ENCODE assay signal across 28 cellular contexts in the genomic region with DNA sequence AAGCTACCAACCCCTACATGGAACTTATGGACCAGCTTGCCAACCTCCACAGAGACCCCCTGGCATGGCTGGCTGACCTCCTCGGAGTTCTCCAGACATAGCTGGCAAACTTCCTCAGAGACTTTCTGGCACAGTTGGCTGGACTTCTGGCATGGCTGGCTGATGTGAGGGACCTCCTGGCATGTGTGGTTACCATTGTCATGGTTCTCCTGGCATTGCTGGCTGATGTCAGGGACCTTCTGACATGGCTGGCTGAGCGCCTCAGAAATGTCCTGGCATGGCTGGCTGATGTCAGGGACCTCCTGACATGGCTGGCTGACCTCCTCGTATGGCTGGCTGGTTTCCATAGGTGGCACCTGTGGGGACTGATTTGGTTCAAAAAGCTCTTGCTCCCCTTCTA. TPM values are rescaled to one million over a fixed set of nuclear protein-coding genes. Genes with fewer than 3 reads are reported as not detected.
"Had no signal": no experiment of that assay in that cellular context is flagged by ENCODE, and none has a peak within 500 bp of the region (broad histone marks: within the 10 kb centered on the region; RNA-seq: fewer than 3 reads in every experiment).

No MANE protein-coding gene starts in this region.

- H3K27ac ChIP-seq: breast epithelium, KMS-11, RWPE1, SJCRH30, VCaP had no signal

- H3K4me1 ChIP-seq: breast epithelium, SJCRH30 had no signal

- ATAC-seq: activated T-cell treated with anti-CD3 and anti-CD28 coated beads, Interleukin-2, amount 50 U/mL, for 72 hours; Panc1 had no signal

- H3K4me3 ChIP-seq: breast epithelium, SJCRH30 had no signal

- DNase-seq: activated CD4-positive, alpha-beta memory T cell treated with anti-CD3 and anti-CD28 coated beads for 36 hours; activated CD4-positive, alpha-beta T cell treated with anti-CD3 and anti-CD28 coated beads, Interleukin-2, amount 10 ng/mL, durations not matched to agents 7 days and 5 days; activated CD4-positive, CD25-positive, alpha-beta regulatory T cell; activated CD8-positive, alpha-beta memory T cell treated with anti-CD3 and anti-CD28 coated beads for 24 hours; activated gamma-delta T cell treated with Interleukin-2 at 50 U/mL for 16 hours; activated naive CD4-positive, alpha-beta T cell treated with anti-CD3 and anti-CD28 coated beads, Interleukin-2, amount 10 ng/mL, durations not matched to agents 7 days and 5 days; activated T-cell treated with anti-CD3 and anti-CD28 coated beads, Interleukin-2, amount 50 U/mL, for 72 hours; aorta; caudate nucleus; MM.1S; NCI-H1105; NCI-H1436; NCI-H1694 treated with DMSO at 0.1 percent for 48 hours; NCI-H2029 treated with DMSO at 0.1 percent for 48 hours; NCI-H345; NCI-H510A; NCI-H526 treated with DMSO at 0.1 percent for 48 hours; NCI-H82; Right ventricle myocardium superior; SJCRH30; SK-N-SH; T-helper 1 cell had no signal

- H3K27me3 ChIP-seq: breast epithelium, SJCRH30 had no signal

- H3K4me1 Mint-ChIP-seq: activated CD4-positive, alpha-beta T cell treated with anti-CD3 and anti-CD28 coated beads, Interleukin-2, amount 10 ng/mL, durations not matched to agents 7 days and 5 days; activated naive CD4-positive, alpha-beta T cell treated with anti-CD3 and anti-CD28 coated beads, Interleukin-2, amount 10 ng/mL, durations not matched to agents 7 days and 5 days had no signal

- H3K36me3 Mint-ChIP-seq: activated naive CD4-positive, alpha-beta T cell treated with anti-CD3 and anti-CD28 coated beads, Interleukin-2, amount 10 ng/mL, durations not matched to agents 7 days and 5 days had no signal

- H3K36me3 ChIP-seq: breast epithelium had no signal

- H3K27ac Mint-ChIP-seq: activated CD4-positive, alpha-beta memory T cell treated with anti-CD3 and anti-CD28 coated beads for 36 hours; activated CD4-positive, alpha-beta T cell treated with anti-CD3 and anti-CD28 coated beads, Interleukin-2, amount 10 ng/mL, durations not matched to agents 7 days and 5 days; activated naive CD4-positive, alpha-beta T cell treated with anti-CD3 and anti-CD28 coated beads, Interleukin-2, amount 10 ng/mL, durations not matched to agents 7 days and 5 days; activated T-cell treated with anti-CD3 and anti-CD28 coated beads, Interleukin-2, amount 50 U/mL, for 72 hours; activated T-helper 2 cell treated with anti-CD3 and anti-CD28 coated beads, Interferon-gamma antibody, Interleukin-2, Interleukin-4, amounts not matched to agents 10 μg/mL and 5 μg/mL and 100 μg/mL, durations not matched to agents 14 hours and 24 hours and 36 hours had no signal

- H3K4me3 Mint-ChIP-seq: activated CD4-positive, alpha-beta memory T cell treated with anti-CD3 and anti-CD28 coated beads for 36 hours; activated CD4-positive, alpha-beta T cell treated with anti-CD3 and anti-CD28 coated beads, Interleukin-2, amount 10 ng/mL, durations not matched to agents 7 days and 5 days; activated naive CD4-positive, alpha-beta T cell treated with anti-CD3 and anti-CD28 coated beads, Interleukin-2, amount 10 ng/mL, durations not matched to agents 7 days and 5 days; activated T-cell treated with anti-CD3 and anti-CD28 coated beads, Interleukin-2, amount 50 U/mL, for 72 hours had no signal

- H3K9me3 ChIP-seq: breast epithelium, SK-N-SH had no signal

- H3K27me3 Mint-ChIP-seq: activated CD4-positive, alpha-beta memory T cell treated with anti-CD3 and anti-CD28 coated beads for 36 hours; activated CD4-positive, alpha-beta T cell treated with anti-CD3 and anti-CD28 coated beads, Interleukin-2, amount 10 ng/mL, durations not matched to agents 7 days and 5 days; activated naive CD4-positive, alpha-beta T cell treated with anti-CD3 and anti-CD28 coated beads, Interleukin-2, amount 10 ng/mL, durations not matched to agents 7 days and 5 days had no signal

- H3K9me3 Mint-ChIP-seq: activated CD4-positive, alpha-beta memory T cell treated with anti-CD3 and anti-CD28 coated beads for 36 hours; activated CD4-positive, alpha-beta T cell treated with anti-CD3 and anti-CD28 coated beads, Interleukin-2, amount 10 ng/mL, durations not matched to agents 7 days and 5 days; activated naive CD4-positive, alpha-beta T cell treated with anti-CD3 and anti-CD28 coated beads, Interleukin-2, amount 10 ng/mL, durations not matched to agents 7 days and 5 days; activated T-cell treated with anti-CD3 and anti-CD28 coated beads, Interleukin-2, amount 50 U/mL, for 72 hours; activated T-helper 2 cell treated with anti-CD3 and anti-CD28 coated beads, Interferon-gamma antibody, Interleukin-2, Interleukin-4, amounts not matched to agents 10 μg/mL and 5 μg/mL and 100 μg/mL, durations not matched to agents 14 hours and 24 hours and 36 hours had no signal

RNA-seq across cellular contexts. Expression of a gene that starts 58.9 kb away (rescaled TPM):
- total RNA-seq: activated CD4-positive, alpha-beta T cell treated with anti-CD3 and anti-CD28 coated beads, Interleukin-2, amount 10 ng/mL, durations not matched to agents 7 days and 5 days; activated T-cell treated with anti-CD3 and anti-CD28 coated beads, Interleukin-2, amount 50 U/mL, for 72 hours; aorta; SJCRH30 had no signal
